1 cellular context compared by ENCODE assay signal in genomic region chr14:79253576-79253975, GRCh38.
TF ChIP-seq lines count a peak whose summit lies in the region.

No MANE protein-coding gene starts in this region.

TF ChIP-seq in HEK293, 187 proteins besides CTCF, POLR2A, EP300 and RAD21:
- TF ChIP-seq ZNF324 (tag by site-specific recombination; IDR thresholded peaks at IDR 0.05): no peak
- no peak for TF ChIP-seq ZNF76 (tag by site-specific recombination; IDR thresholded peaks at IDR 0.05; ENCODE audit: borderline replicate concordance, low read depth)
- TF ChIP-seq OSR2 (tag by site-specific recombination; IDR thresholded peaks at IDR 0.05): no peak
- TF ChIP-seq ZFHX2 (tag by site-specific recombination; conservative IDR thresholded peaks at IDR 0.05): 0 out of 2 replicates have a peak, but pooled peaks have one; percentile 19
- no peak for TF ChIP-seq ZNF335 (tag by site-specific recombination; conservative IDR thresholded peaks at IDR 0.05)
TF ChIP-seq in HEK293: peak in this region for 1.
